In the genomic region with DNA sequence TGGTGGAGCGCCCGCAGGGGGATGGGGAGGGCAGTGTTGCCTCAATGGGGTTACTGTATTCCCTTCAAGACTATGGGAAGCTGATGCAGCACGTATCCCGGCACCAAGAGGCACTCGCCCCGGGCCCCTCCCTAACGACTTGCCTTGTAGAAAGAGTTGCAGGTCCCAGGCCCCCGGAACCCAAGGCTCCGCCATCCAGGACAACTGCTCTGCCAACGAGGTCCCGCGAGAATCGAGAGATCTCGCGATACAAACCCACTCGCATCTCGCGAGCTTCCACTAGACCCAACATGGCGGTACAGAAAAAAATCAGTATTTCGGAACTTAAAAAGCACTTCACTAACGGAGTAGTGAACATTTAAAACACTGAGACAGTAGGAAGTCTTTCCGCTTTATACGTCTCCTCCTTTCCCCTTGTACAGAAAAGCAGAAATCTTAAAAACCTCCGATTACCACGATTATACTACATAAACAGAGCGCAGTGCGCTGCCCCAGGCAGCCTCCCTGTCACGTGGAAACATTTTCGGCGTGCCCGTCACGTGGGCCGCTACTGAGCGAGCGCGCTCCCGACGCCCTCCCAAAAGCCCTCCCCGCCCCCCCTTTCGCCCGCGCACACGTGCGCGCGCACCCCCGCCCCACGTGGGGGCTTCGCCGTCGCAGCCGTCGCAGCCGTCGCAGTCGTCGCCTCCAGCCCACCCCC, we compare ENCODE assay signal across 1 cellular context.
TF ChIP-seq lines count a peak whose summit lies in the region.

ZZZ3 (minus strand) TSS at position 217 of the 700 bp plus-strand sequence. CDS start 49,304 bp downstream, outside the sequence.

TF ChIP-seq in HepG2, 621 proteins besides CTCF, POLR2A, EP300 and RAD21 (continued from another document and continues in another):
- TF ChIP-seq MIER3 (CRISPR knock-in tag; IDR thresholded peaks at IDR 0.05; ENCODE audit: borderline replicate concordance) (peak; percentile 42), ZNF710 (CRISPR knock-in tag; IDR thresholded peaks at IDR 0.05; ENCODE audit: borderline replicate concordance) (peak; percentile 14; the same call in 1 of the 2 replicates), ZNF83 (CRISPR knock-in tag; IDR thresholded peaks at IDR 0.05; ENCODE audit: borderline replicate concordance) (no peak), NRL (CRISPR knock-in tag; IDR thresholded peaks at IDR 0.05; ENCODE audit: borderline replicate concordance) (peak; percentile 68; the same call in 1 of the 2 replicates), MTF1 (CRISPR knock-in tag; IDR thresholded peaks at IDR 0.05) (no peak), ZNF704 (CRISPR knock-in tag; IDR thresholded peaks at IDR 0.05; ENCODE audit: borderline replicate concordance) (no peak), ZNF841 (CRISPR knock-in tag; IDR thresholded peaks at IDR 0.05; ENCODE audit: borderline replicate concordance) (no peak), ZFP36L2 (CRISPR knock-in tag; IDR thresholded peaks at IDR 0.05) (no peak), HHEX (CRISPR knock-in tag; IDR thresholded peaks at IDR 0.05) (no peak), CREB1 (IDR thresholded peaks at IDR 0.05) (no peak), CREB1 (CRISPR knock-in tag; IDR thresholded peaks at IDR 0.05) (no peak; the same call in none of the 2 replicates), NAIF1 (CRISPR knock-in tag; IDR thresholded peaks at IDR 0.05; ENCODE audit: borderline replicate concordance) (no peak), RARG (CRISPR knock-in tag; IDR thresholded peaks at IDR 0.05; ENCODE audit: low read depth) (no peak), FOXA1 (IDR thresholded peaks at IDR 0.05) (no peak), FOXA1 (CRISPR knock-in tag; IDR thresholded peaks at IDR 0.05) (no peak), BATF2 (CRISPR knock-in tag; IDR thresholded peaks at IDR 0.05) (no peak), ZBTB21 (CRISPR knock-in tag; IDR thresholded peaks at IDR 0.05) (no peak), ZNF577 (CRISPR knock-in tag; IDR thresholded peaks at IDR 0.05; ENCODE audit: borderline replicate concordance, low read depth) (no peak), MED1 (CRISPR knock-in tag; IDR thresholded peaks at IDR 0.05) (0 out of 2 replicates have a peak, but pooled peaks have one; percentile 36), KLF11 (CRISPR knock-in tag; IDR thresholded peaks at IDR 0.05) (no peak), ISX (CRISPR knock-in tag; conservative IDR thresholded peaks at IDR 0.05) (0 out of 2 replicates have a peak, but pooled peaks have one; percentile 27), TBP (CRISPR knock-in tag; IDR thresholded peaks at IDR 0.05) (no peak), ZNF546 (CRISPR knock-in tag; conservative IDR thresholded peaks at IDR 0.05) (no peak), RFX1 (IDR thresholded peaks at IDR 0.05) (no peak), TRIM22 (IDR thresholded peaks at IDR 0.05) (no peak), ZNF331 (CRISPR knock-in tag; IDR thresholded peaks at IDR 0.05) (0 out of 2 replicates have a peak, but pooled peaks have one; percentile 40), ASH2L (IDR thresholded peaks at IDR 0.05; ENCODE audit: insufficient read length, low read depth, low read length) (peak; percentile 88), TEAD3 (CRISPR knock-in tag; optimal IDR thresholded peaks at IDR 0.05; ENCODE audit: borderline replicate concordance) (no peak), ZNF274 (CRISPR knock-in tag; IDR thresholded peaks at IDR 0.05) (no peak), ETV5 (CRISPR knock-in tag; IDR thresholded peaks at IDR 0.05; ENCODE audit: borderline replicate concordance) (peak; percentile 8; the same call in 1 of the 2 replicates), POLR2G (IDR thresholded peaks at IDR 0.05; ENCODE audit: low read depth, low read length) (peak; percentile 78), ZNF674 (CRISPR knock-in tag; IDR thresholded peaks at IDR 0.05; ENCODE audit: low read depth) (no peak; the same call in 1 of the 2 replicates), AKNA (CRISPR knock-in tag; IDR thresholded peaks at IDR 0.05; ENCODE audit: borderline replicate concordance) (0 out of 2 replicates have a peak, but pooled peaks have one; percentile 50), MBNL3 (CRISPR knock-in tag; conservative IDR thresholded peaks at IDR 0.05) (no peak), NCOA2 (CRISPR knock-in tag; IDR thresholded peaks at IDR 0.05) (peak; percentile 50), NR1H2 (CRISPR knock-in tag; IDR thresholded peaks at IDR 0.05; ENCODE audit: borderline replicate concordance, low read depth) (no peak)
- TF ChIP-seq, protein P1, sequence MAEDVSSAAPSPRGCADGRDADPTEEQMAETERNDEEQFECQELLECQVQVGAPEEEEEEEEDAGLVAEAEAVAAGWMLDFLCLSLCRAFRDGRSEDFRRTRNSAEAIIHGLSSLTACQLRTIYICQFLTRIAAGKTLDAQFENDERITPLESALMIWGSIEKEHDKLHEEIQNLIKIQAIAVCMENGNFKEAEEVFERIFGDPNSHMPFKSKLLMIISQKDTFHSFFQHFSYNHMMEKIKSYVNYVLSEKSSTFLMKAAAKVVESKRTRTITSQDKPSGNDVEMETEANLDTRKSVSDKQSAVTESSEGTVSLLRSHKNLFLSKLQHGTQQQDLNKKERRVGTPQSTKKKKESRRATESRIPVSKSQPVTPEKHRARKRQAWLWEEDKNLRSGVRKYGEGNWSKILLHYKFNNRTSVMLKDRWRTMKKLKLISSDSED (CRISPR knock-in tag; IDR thresholded peaks at IDR 0.05): no peak
- TF ChIP-seq, protein P2, sequence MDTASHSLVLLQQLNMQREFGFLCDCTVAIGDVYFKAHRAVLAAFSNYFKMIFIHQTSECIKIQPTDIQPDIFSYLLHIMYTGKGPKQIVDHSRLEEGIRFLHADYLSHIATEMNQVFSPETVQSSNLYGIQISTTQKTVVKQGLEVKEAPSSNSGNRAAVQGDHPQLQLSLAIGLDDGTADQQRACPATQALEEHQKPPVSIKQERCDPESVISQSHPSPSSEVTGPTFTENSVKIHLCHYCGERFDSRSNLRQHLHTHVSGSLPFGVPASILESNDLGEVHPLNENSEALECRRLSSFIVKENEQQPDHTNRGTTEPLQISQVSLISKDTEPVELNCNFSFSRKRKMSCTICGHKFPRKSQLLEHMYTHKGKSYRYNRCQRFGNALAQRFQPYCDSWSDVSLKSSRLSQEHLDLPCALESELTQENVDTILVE (CRISPR knock-in tag; IDR thresholded peaks at IDR 0.05): peak; percentile 22
- TF ChIP-seq, protein P3, sequence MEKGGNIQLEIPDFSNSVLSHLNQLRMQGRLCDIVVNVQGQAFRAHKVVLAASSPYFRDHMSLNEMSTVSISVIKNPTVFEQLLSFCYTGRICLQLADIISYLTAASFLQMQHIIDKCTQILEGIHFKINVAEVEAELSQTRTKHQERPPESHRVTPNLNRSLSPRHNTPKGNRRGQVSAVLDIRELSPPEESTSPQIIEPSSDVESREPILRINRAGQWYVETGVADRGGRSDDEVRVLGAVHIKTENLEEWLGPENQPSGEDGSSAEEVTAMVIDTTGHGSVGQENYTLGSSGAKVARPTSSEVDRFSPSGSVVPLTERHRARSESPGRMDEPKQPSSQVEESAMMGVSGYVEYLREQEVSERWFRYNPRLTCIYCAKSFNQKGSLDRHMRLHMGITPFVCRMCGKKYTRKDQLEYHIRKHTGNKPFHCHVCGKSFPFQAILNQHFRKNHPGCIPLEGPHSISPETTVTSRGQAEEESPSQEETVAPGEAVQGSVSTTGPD (CRISPR knock-in tag; IDR thresholded peaks at IDR 0.05): no peak
- TF ChIP-seq, protein P4, sequence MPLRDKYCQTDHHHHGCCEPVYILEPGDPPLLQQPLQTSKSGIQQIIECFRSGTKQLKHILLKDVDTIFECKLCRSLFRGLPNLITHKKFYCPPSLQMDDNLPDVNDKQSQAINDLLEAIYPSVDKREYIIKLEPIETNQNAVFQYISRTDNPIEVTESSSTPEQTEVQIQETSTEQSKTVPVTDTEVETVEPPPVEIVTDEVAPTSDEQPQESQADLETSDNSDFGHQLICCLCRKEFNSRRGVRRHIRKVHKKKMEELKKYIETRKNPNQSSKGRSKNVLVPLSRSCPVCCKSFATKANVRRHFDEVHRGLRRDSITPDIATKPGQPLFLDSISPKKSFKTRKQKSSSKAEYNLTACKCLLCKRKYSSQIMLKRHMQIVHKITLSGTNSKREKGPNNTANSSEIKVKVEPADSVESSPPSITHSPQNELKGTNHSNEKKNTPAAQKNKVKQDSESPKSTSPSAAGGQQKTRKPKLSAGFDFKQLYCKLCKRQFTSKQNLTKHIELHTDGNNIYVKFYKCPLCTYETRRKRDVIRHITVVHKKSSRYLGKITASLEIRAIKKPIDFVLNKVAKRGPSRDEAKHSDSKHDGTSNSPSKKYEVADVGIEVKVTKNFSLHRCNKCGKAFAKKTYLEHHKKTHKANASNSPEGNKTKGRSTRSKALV (CRISPR knock-in tag; IDR thresholded peaks at IDR 0.05): no peak
